18 cellular contexts compared by ENCODE assay signal in genomic region chr4:126346654-126347053, GRCh38.
"Had no signal": no experiment of that assay in that cellular context is flagged by ENCODE, and none has a peak within 500 bp of the region (broad histone marks: within the 10 kb centered on the region; RNA-seq: fewer than 3 reads in every experiment).

No MANE protein-coding gene starts in this region.

- H3K9ac ChIP-seq: KMS-11 had no signal

- H3K9me3 ChIP-seq: SJSA1 had no signal

- H3K4me2 ChIP-seq: KMS-11 had no signal

- H3K27me3 ChIP-seq: SJSA1 had no signal

- H3K4me1 ChIP-seq: SJSA1 had no signal

- DNase-seq: Kasumi-1, MM.1S, NCI-H1092 treated with DMSO at 0.1 percent for 48 hours, NCI-H1436, NCI-H187 treated with DMSO at 0.1 percent for 48 hours, NCI-H2081, NCI-H2107, NCI-H2227 treated with DMSO at 0.1 percent for 48 hours, NCI-H446, NCI-H510A, NCI-H524 treated with DMSO at 0.1 percent for 48 hours, NCI-H69, NCI-H774, Right ventricle myocardium superior, RPMI8226, SIG-M5 had no signal

- H3K4me3 ChIP-seq: SJSA1 had no signal

- H3K27ac ChIP-seq: KMS-11, SJSA1 had no signal

- H3K36me3 ChIP-seq: SJSA1 had no signal
